8 cellular contexts compared by ENCODE assay signal in the genomic region with DNA sequence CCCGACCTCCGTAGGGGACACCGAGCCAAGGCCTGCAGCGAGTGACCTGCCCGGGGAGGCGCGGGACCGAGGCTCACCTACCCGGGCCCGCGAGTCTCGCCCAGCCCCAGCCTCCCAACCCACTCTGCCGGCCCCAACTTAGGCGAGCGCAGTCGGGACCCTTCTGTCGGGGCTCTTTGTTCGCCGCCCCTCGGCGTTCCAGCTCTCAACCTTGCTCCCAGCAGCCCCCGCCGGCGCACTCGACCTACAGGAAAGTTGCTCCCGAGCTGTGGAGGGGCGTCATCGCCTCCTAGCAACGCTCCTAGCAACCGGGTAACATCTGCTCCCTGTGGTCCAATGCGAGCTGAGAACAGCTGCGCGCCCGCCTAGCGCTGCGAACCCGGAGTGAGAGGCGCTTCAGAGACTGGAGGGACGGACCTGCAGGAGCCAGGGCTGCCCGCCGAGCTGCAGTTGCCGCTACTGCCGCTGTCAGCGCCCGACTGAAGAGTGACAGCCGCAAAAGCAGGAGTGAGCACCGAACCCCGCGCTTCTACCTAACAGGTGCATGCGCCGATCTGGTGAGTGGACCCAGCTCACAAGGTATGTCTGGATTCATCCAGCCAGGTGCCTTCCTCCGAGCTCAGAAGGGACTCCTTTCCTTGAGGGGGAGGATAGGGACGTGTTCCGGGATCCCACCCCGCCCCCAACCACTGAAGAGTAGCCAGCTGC.
DNase-seq lines count a peak whose midpoint lies in the region; ATAC-seq lines count a peak whose summit lies in the region.

No MANE protein-coding gene starts in this region.

- H3K27ac ChIP-seq in epithelial cell of prostate, result no peak overlapping the region

- ATAC-seq in GM18498 (IDR thresholded peaks at IDR 0.05; ENCODE audit: unreplicated experiment), result peak; percentile 98
- peak; percentile 94 for ATAC-seq in HG02973 (IDR thresholded peaks at IDR 0.05; ENCODE audit: unreplicated experiment)

- DNase-seq in NCI-H2227 (lab: John Stamatoyannopoulos, UW; ENCODE audit: unreplicated experiment) (peak; percentile 93), activated T-cell treated with anti-CD3 and anti-CD28 coated beads for 1 hour (ENCODE audit: low read depth) (peak; percentile 35), epithelial cell of prostate (ENCODE audit: low read depth, low spot score) (peak; percentile 2), mucosa of gallbladder (ENCODE audit: low spot score) (peak; percentile 38), NCI-H446 treated with DMSO at 0.1 percent for 48 hours (lab: John Stamatoyannopoulos, UW) (no peak)
- DNase-seq in stimulated activated CD8-positive, alpha-beta memory T cell treated with anti-CD3 and anti-CD28 coated beads, Interleukin-4, amount 100 ng/mL, for 1 hour (ENCODE audit: low read depth in 2 of 2, low spot score in 1 of 2), result peak; percentile 4 to 24
